In the genomic region with DNA sequence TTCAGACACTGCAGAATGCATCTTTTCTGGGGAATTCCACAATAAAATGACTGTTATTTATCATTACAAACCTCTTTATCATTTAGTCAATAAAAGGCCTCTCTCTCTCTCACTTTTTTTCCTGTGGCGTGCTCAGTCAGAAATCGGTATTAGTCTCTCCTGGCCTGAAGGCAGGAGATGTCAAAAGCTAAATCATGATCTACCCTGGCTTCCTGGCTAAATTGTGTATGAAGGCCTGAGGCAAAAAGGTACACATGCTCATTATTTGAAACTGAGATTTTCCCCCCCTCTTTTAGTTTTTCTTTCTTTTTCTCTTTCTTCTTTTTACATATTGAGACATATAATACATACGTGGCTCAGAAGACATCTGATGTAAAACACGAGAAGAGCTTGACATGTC, we compare ENCODE assay signal across 22 cellular contexts.
"Had no signal": no experiment of that assay in that cellular context is flagged by ENCODE, and none has a peak within 500 bp of the region (broad histone marks: within the 10 kb centered on the region; RNA-seq: fewer than 3 reads in every experiment).

No MANE protein-coding gene starts in this region.

- H3K27ac ChIP-seq: RWPE1 had no signal

- DNase-seq: IMR-90; Karpas-422; KG1; NCI-H1105; NCI-H1417; NCI-H1436 treated with DMSO at 0.1 percent for 48 hours; NCI-H1694; NCI-H187 treated with DMSO at 0.1 percent for 48 hours; NCI-H2029 treated with DMSO at 0.1 percent for 48 hours; NCI-H2171 treated with DMSO at 0.1 percent for 48 hours; NCI-H226; NCI-H446; NCI-H510A; NCI-H524 treated with DMSO at 0.1 percent for 48 hours; NCI-H69; NCI-H774; NK-92 treated with Interleukin-12 subunit alpha and Interleukin-12 subunit beta, amount 100 ng/mL, for 24 hours; PC-3; SHP77 had no signal

- ATAC-seq: HepG2, Panc1, PC-3 had no signal
